1 cellular context compared by ENCODE assay signal in genomic region chr7:138954545-138955475, GRCh38.
TF ChIP-seq lines count a peak whose summit lies in the region.

No MANE protein-coding gene starts in this region.

TF ChIP-seq in HepG2, 621 proteins besides CTCF, POLR2A, EP300 and RAD21:
- TF ChIP-seq NR2F1 (CRISPR knock-in tag; IDR thresholded peaks at IDR 0.05), result no peak
- no peak for TF ChIP-seq ZNF891 (CRISPR knock-in tag; IDR thresholded peaks at IDR 0.05)
- TF ChIP-seq HINFP (CRISPR knock-in tag; IDR thresholded peaks at IDR 0.05; ENCODE audit: low read depth), result no peak
- TF ChIP-seq HNF4A (CRISPR knock-in tag; IDR thresholded peaks at IDR 0.05), result no peak
- TF ChIP-seq SRF (IDR thresholded peaks at IDR 0.05; ENCODE audit: low read depth, low read length), result no peak
- no peak for TF ChIP-seq HOMEZ (CRISPR knock-in tag; IDR thresholded peaks at IDR 0.05; ENCODE audit: low read depth)
- no peak for TF ChIP-seq ZNF292 (CRISPR knock-in tag; IDR thresholded peaks at IDR 0.05; ENCODE audit: borderline replicate concordance, low read depth)
- no peak for TF ChIP-seq ZNF766 (CRISPR knock-in tag; IDR thresholded peaks at IDR 0.05; ENCODE audit: borderline replicate concordance)
